ENCODE assay signal across 5 cellular contexts in genomic region chr5:119239826-119240225, GRCh38.
A peak's percentile ranks its signal among the peaks of the same experiment; 100 is the strongest.
DNase-seq lines count a peak whose midpoint lies in the region; ATAC-seq, FAIRE-seq and TF ChIP-seq lines count a peak whose summit lies in the region.
"Not testable (repeated sequence)": the region's sequence is repeated elsewhere in the genome, so short reads cannot be mapped to it uniquely, and the experiment has no call there.

No MANE protein-coding gene starts in this region.

- not testable (repeated sequence) for BruUV-seq in MCF 10A (replicated peaks; lab: Mats Ljungman, UMichigan)

- intact Hi-C loops in MCF 10A (cut with micrococcal nuclease) = not testable (repeated sequence)

- not testable (repeated sequence) for H3K27me3 ChIP-seq in bronchial epithelial cell (ENCODE audit: control insufficient read depth, insufficient read depth, low read length); foreskin keratinocyte

- H3K4me3 ChIP-seq in bronchial epithelial cell (ENCODE audit: low read depth, low read length) = not testable (repeated sequence)

- not testable (repeated sequence) for FAIRE-seq in bronchial epithelial cell (lab: Jason Lieb, UNC)

- H3K36me3 Mint-ChIP-seq in MCF 10A (ENCODE audit: insufficient read depth, unreplicated experiment) = peaks cover 27% of the 10 kb centered on the region
- peaks cover 0 to 10% (median 9%) of the 10 kb centered on the region in 3 donors for H3K36me3 Mint-ChIP-seq in naive thymus-derived CD8-positive, alpha-beta T cell

- DNase-seq in RWPE1 (ENCODE audit: low spot score); naive thymus-derived CD8-positive, alpha-beta T cell: not testable (repeated sequence)
- DNase-seq in MCF 10A (ENCODE audit: unreplicated experiment) = peak; percentile 21
- peak; percentile 63 for DNase-seq in bronchial epithelial cell (ENCODE audit: low read depth)
- peak; percentile 30 to 47 for DNase-seq in foreskin keratinocyte

- not testable (repeated sequence) for H3K27me3 Mint-ChIP-seq in MCF 10A (ENCODE audit: insufficient read depth, unreplicated experiment); naive thymus-derived CD8-positive, alpha-beta T cell

- peak overlapping the region; percentile 49 for H3K27ac Mint-ChIP-seq in MCF 10A (ENCODE audit: low read depth, unreplicated experiment)
- peak overlapping the region in 8 of 10 donors; percentile 9 to 93 (median 85) for H3K27ac Mint-ChIP-seq in naive thymus-derived CD8-positive, alpha-beta T cell

- POLR2A ChIA-PET in RWPE1 (lab: Yijun Ruan, JAX; ENCODE audit: low non-redundant PET) = not testable (repeated sequence)
- POLR2A ChIA-PET in MCF 10A (lab: Yijun Ruan, JAX) = interaction anchor here (0.7 to 2.4 kb wide), 11 partner anchors 8 to 172 kb away, joined by 3 to 6 read pairs (median 4); partner anchors contain the start of gene DMXL1
- POLR2A ChIA-PET in naive thymus-derived CD8-positive, alpha-beta T cell (lab: Charles Lee) = interaction anchor here (1.0 kb wide), 1 partner anchor 63 kb away, joined by 3 read pairs; no protein-coding TSS in a partner anchor

- TF ChIP-seq CTCF in RWPE1 (conservative IDR thresholded peaks at IDR 0.05; ENCODE audit: low read depth); MCF 10A (IDR thresholded peaks at IDR 0.05; ENCODE audit: unreplicated experiment); bronchial epithelial cell (IDR thresholded peaks at IDR 0.05; ENCODE audit: insufficient read depth, low read length, severe bottlenecking); foreskin keratinocyte (conservative IDR thresholded peaks at IDR 0.05): not testable (repeated sequence)

- H3K9me3 Mint-ChIP-seq in MCF 10A (ENCODE audit: unreplicated experiment); naive thymus-derived CD8-positive, alpha-beta T cell: not testable (repeated sequence)

- not testable (repeated sequence) for H3K4me1 Mint-ChIP-seq in MCF 10A (ENCODE audit: insufficient read depth, unreplicated experiment)
- H3K4me1 Mint-ChIP-seq in naive thymus-derived CD8-positive, alpha-beta T cell = peaks cover 6 to 30% (median 23%) of the 10 kb centered on the region in 4 donors

- H3K27ac ChIP-seq in RWPE1 = peak overlapping the region; percentile 42
- H3K27ac ChIP-seq in foreskin keratinocyte = not testable (repeated sequence)

- H3K4me3 Mint-ChIP-seq in MCF 10A (ENCODE audit: unreplicated experiment); naive thymus-derived CD8-positive, alpha-beta T cell: not testable (repeated sequence)

- peak; percentile 45 for ATAC-seq in foreskin keratinocyte
- ATAC-seq in naive thymus-derived CD8-positive, alpha-beta T cell = not testable (repeated sequence)

- not testable (repeated sequence) for H3K4me1 ChIP-seq in foreskin keratinocyte

- H3K36me3 ChIP-seq in bronchial epithelial cell (ENCODE audit: control insufficient read depth, insufficient read depth, low read length) = not testable (repeated sequence)

- CTCF ChIA-PET in RWPE1 (lab: Yijun Ruan, JAX) = interaction anchor here (0.7 kb wide), 2 partner anchors 301 to 1132 kb away, joined by 3 read pairs; no protein-coding TSS in a partner anchor
- CTCF ChIA-PET in MCF 10A (lab: Yijun Ruan, JAX) = interaction anchor here (0.7 to 2.8 kb wide), 5 partner anchors 95 to 251 kb away, joined by 3 to 10 read pairs (median 5); no protein-coding TSS in a partner anchor
